Comparison of ENCODE assay signal across 1 cellular context in the genomic region with DNA sequence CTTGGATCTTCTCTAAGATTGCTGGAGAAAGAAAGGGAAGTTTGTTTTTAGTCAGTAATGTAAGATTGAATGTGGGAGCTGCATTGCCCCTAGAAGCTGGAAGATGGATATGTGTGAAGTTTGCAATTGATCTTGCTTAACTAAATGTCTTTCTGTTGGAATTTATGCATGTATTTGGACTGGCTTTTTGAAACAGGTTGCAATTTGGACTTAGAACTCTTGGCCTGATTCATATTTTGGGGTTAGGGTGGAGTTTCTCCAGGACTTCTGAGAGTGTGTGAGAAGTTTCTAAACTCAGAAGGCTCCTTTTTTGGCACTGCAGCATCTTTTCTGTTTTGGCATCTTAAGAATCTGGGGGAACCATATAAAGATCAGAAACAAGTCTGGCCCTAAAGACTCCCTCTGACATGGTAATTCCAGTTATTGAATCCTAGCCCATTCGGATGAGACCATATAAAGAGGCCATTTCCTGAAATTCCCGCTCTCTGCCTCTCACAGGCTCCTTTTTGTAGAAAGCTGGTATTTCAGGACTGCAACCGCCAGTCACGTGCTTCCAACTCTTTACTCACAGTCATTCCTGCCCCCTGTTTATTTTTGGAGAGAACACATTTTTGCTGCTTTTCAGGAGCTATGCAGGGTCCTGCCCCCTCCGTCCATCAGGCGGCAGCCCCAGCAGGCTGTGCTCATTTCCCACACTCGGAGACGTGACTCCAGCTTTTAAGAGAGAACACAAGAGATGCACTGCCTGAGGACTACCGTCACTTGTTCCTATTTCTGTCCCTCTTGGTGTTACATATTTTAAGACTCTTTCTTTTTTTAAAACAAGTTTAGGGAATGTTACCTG.
TF ChIP-seq lines count a peak whose summit lies in the region.

No MANE protein-coding gene starts in this region.

TF ChIP-seq in GM23338, 12 proteins besides CTCF, POLR2A, EP300 and RAD21 (continued from another document):
- TF ChIP-seq, protein P1, sequence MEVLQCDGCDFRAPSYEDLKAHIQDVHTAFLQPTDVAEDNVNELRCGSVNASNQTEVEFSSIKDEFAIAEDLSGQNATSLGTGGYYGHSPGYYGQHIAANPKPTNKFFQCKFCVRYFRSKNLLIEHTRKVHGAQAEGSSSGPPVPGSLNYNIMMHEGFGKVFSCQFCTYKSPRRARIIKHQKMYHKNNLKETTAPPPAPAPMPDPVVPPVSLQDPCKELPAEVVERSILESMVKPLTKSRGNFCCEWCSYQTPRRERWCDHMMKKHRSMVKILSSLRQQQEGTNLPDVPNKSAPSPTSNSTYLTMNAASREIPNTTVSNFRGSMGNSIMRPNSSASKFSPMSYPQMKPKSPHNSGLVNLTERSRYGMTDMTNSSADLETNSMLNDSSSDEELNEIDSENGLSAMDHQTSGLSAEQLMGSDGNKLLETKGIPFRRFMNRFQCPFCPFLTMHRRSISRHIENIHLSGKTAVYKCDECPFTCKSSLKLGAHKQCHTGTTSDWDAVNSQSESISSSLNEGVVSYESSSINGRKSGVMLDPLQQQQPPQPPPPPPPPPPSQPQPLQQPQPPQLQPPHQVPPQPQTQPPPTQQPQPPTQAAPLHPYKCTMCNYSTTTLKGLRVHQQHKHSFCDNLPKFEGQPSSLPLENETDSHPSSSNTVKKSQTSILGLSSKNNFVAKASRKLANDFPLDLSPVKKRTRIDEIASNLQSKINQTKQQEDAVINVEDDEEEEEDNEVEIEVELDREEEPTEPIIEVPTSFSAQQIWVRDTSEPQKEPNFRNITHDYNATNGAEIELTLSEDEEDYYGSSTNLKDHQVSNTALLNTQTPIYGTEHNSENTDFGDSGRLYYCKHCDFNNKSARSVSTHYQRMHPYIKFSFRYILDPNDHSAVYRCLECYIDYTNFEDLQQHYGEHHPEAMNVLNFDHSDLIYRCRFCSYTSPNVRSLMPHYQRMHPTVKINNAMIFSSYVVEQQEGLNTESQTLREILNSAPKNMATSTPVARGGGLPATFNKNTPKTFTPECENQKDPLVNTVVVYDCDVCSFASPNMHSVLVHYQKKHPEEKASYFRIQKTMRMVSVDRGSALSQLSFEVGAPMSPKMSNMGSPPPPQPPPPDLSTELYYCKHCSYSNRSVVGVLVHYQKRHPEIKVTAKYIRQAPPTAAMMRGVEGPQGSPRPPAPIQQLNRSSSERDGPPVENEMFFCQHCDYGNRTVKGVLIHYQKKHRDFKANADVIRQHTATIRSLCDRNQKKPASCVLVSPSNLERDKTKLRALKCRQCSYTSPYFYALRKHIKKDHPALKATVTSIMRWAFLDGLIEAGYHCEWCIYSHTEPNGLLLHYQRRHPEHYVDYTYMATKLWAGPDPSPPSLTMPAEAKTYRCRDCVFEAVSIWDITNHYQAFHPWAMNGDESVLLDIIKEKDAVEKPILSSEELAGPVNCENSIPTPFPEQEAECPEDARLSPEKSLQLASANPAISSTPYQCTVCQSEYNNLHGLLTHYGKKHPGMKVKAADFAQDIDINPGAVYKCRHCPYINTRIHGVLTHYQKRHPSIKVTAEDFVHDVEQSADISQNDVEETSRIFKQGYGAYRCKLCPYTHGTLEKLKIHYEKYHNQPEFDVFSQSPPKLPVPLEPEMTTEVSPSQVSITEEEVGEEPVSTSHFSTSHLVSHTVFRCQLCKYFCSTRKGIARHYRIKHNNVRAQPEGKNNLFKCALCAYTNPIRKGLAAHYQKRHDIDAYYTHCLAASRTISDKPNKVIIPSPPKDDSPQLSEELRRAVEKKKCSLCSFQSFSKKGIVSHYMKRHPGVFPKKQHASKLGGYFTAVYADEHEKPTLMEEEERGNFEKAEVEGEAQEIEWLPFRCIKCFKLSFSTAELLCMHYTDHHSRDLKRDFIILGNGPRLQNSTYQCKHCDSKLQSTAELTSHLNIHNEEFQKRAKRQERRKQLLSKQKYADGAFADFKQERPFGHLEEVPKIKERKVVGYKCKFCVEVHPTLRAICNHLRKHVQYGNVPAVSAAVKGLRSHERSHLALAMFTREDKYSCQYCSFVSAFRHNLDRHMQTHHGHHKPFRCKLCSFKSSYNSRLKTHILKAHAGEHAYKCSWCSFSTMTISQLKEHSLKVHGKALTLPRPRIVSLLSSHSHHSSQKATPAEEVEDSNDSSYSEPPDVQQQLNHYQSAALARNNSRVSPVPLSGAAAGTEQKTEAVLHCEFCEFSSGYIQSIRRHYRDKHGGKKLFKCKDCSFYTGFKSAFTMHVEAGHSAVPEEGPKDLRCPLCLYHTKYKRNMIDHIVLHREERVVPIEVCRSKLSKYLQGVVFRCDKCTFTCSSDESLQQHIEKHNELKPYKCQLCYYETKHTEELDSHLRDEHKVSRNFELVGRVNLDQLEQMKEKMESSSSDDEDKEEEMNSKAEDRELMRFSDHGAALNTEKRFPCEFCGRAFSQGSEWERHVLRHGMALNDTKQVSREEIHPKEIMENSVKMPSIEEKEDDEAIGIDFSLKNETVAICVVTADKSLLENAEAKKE (CRISPR knock-in tag; IDR thresholded peaks at IDR 0.05), result no peak
- TF ChIP-seq, protein P2, sequence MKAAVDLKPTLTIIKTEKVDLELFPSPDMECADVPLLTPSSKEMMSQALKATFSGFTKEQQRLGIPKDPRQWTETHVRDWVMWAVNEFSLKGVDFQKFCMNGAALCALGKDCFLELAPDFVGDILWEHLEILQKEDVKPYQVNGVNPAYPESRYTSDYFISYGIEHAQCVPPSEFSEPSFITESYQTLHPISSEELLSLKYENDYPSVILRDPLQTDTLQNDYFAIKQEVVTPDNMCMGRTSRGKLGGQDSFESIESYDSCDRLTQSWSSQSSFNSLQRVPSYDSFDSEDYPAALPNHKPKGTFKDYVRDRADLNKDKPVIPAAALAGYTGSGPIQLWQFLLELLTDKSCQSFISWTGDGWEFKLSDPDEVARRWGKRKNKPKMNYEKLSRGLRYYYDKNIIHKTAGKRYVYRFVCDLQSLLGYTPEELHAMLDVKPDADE (IDR thresholded peaks at IDR 0.05), result no peak
- TF ChIP-seq STAT1 (IDR thresholded peaks at IDR 0.05; ENCODE audit: unreplicated experiment) (no peak), JUNB (IDR thresholded peaks at IDR 0.05; ENCODE audit: unreplicated experiment) (no peak), CREB1 (CRISPR knock-in tag; IDR thresholded peaks at IDR 0.05; ENCODE audit: low read depth) (no peak), ZNF331 (CRISPR knock-in tag; IDR thresholded peaks at IDR 0.05; ENCODE audit: low read depth) (no peak), EZH2 (IDR thresholded peaks at IDR 0.05; ENCODE audit: low read depth, unreplicated experiment) (no peak)
- TF ChIP-seq, protein P3, sequence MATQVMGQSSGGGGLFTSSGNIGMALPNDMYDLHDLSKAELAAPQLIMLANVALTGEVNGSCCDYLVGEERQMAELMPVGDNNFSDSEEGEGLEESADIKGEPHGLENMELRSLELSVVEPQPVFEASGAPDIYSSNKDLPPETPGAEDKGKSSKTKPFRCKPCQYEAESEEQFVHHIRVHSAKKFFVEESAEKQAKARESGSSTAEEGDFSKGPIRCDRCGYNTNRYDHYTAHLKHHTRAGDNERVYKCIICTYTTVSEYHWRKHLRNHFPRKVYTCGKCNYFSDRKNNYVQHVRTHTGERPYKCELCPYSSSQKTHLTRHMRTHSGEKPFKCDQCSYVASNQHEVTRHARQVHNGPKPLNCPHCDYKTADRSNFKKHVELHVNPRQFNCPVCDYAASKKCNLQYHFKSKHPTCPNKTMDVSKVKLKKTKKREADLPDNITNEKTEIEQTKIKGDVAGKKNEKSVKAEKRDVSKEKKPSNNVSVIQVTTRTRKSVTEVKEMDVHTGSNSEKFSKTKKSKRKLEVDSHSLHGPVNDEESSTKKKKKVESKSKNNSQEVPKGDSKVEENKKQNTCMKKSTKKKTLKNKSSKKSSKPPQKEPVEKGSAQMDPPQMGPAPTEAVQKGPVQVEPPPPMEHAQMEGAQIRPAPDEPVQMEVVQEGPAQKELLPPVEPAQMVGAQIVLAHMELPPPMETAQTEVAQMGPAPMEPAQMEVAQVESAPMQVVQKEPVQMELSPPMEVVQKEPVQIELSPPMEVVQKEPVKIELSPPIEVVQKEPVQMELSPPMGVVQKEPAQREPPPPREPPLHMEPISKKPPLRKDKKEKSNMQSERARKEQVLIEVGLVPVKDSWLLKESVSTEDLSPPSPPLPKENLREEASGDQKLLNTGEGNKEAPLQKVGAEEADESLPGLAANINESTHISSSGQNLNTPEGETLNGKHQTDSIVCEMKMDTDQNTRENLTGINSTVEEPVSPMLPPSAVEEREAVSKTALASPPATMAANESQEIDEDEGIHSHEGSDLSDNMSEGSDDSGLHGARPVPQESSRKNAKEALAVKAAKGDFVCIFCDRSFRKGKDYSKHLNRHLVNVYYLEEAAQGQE (IDR thresholded peaks at IDR 0.05; ENCODE audit: unreplicated experiment), result no peak
TF ChIP-seq in GM23338: peak in this region for 0.
